Comparison of ENCODE assay signal across 15 cellular contexts in genomic region chr6:142823579-142823902, GRCh38.
DNase-seq lines count a peak whose midpoint lies in the region; ATAC-seq and TF ChIP-seq lines count a peak whose summit lies in the region.
"Had no signal": no experiment of that assay in that cellular context is flagged by ENCODE, and none has a peak within 500 bp of the region (broad histone marks: within the 10 kb centered on the region; RNA-seq: fewer than 3 reads in every experiment).

No MANE protein-coding gene starts in this region.

- H3K9me3 Mint-ChIP-seq in stimulated activated naive CD8-positive, alpha-beta T cell treated with anti-CD3 and anti-CD28 coated beads, Interleukin-15, Interleukin-2, amounts not matched to agents 100 ng/mL and 50 ng/mL, for 24 hours: no peaks in the 10 kb centered on the region
- no peaks in the 10 kb centered on the region for H3K9me3 Mint-ChIP-seq in stimulated activated naive CD8-positive, alpha-beta T cell treated with anti-CD3 and anti-CD28 coated beads, Interleukin-15, amount 100 ng/mL, for 72 hours
- H3K9me3 Mint-ChIP-seq in activated naive CD8-positive, alpha-beta T cell treated with anti-CD3 and anti-CD28 coated beads, Interleukin-2, amount 50 U/mL, for 24 hours: no peaks in the 10 kb centered on the region
- H3K9me3 Mint-ChIP-seq: GM23338 had no signal

- H3K4me3 ChIP-seq in NB4 (ENCODE audit: low read depth, low read length): peak overlapping the region; percentile 61
- H3K4me3 ChIP-seq: GM12878, GM23338 had no signal

- no peak overlapping the region for H3K4me3 Mint-ChIP-seq in stimulated activated naive CD8-positive, alpha-beta T cell treated with anti-CD3 and anti-CD28 coated beads, Interleukin-15, Interleukin-2, amounts not matched to agents 100 ng/mL and 50 ng/mL, for 24 hours
- H3K4me3 Mint-ChIP-seq in stimulated activated naive CD8-positive, alpha-beta T cell treated with anti-CD3 and anti-CD28 coated beads, Interleukin-15, amount 100 ng/mL, for 72 hours: peak overlapping the region in 1 of 2 donors; percentile 75
- no peak overlapping the region for H3K4me3 Mint-ChIP-seq in activated naive CD8-positive, alpha-beta T cell treated with anti-CD3 and anti-CD28 coated beads, Interleukin-2, amount 50 U/mL, for 24 hours
- H3K4me3 Mint-ChIP-seq: CD14-positive monocyte, GM23338 had no signal

- H3K4me1 Mint-ChIP-seq in stimulated activated naive CD8-positive, alpha-beta T cell treated with anti-CD3 and anti-CD28 coated beads, Interleukin-15, Interleukin-2, amounts not matched to agents 100 ng/mL and 50 ng/mL, for 24 hours (ENCODE audit: low read depth): peaks cover 81% of the 10 kb centered on the region
- H3K4me1 Mint-ChIP-seq in stimulated activated naive CD8-positive, alpha-beta T cell treated with anti-CD3 and anti-CD28 coated beads, Interleukin-15, amount 100 ng/mL, for 72 hours: peaks cover 76% of the 10 kb centered on the region
- peaks cover 81% of the 10 kb centered on the region for H3K4me1 Mint-ChIP-seq in activated naive CD8-positive, alpha-beta T cell treated with anti-CD3 and anti-CD28 coated beads, Interleukin-2, amount 50 U/mL, for 24 hours

- no peak for DNase-seq in stimulated activated naive CD8-positive, alpha-beta T cell treated with anti-CD3 and anti-CD28 coated beads, Interleukin-15, amount 100 ng/mL, for 72 hours
- no peak for DNase-seq in NB4 (ENCODE audit: low read depth)
- no peak for DNase-seq in activated naive CD8-positive, alpha-beta T cell treated with anti-CD3 and anti-CD28 coated beads, Interleukin-2, amount 50 U/mL, for 24 hours
- DNase-seq in SKM-1 treated with dmso at 0.1 percent for 144 hours (lab: John Stamatoyannopoulos, UW; ENCODE audit: unreplicated experiment): no peak
- no peak for DNase-seq in AML-193 (lab: John Stamatoyannopoulos, UW)
- DNase-seq: DMS153, NCI-H1417 treated with DMSO at 0.1 percent for 48 hours, NCI-H1930, NCI-H226, SHP77 treated with DMSO at 0.1 percent for 48 hours had no signal

- ATAC-seq in stimulated activated naive CD8-positive, alpha-beta T cell treated with anti-CD3 and anti-CD28 coated beads, Interleukin-15, amount 100 ng/mL, for 72 hours: no peak
- ATAC-seq in activated naive CD8-positive, alpha-beta T cell treated with anti-CD3 and anti-CD28 coated beads, Interleukin-2, amount 50 U/mL, for 24 hours: no peak
- no peak for ATAC-seq in GM21528 (IDR thresholded peaks at IDR 0.05; ENCODE audit: low FRiP score, unreplicated experiment)

- H3K36me3 Mint-ChIP-seq in stimulated activated naive CD8-positive, alpha-beta T cell treated with anti-CD3 and anti-CD28 coated beads, Interleukin-15, Interleukin-2, amounts not matched to agents 100 ng/mL and 50 ng/mL, for 24 hours (ENCODE audit: low read depth): peaks cover 34% of the 10 kb centered on the region
- H3K36me3 Mint-ChIP-seq in activated naive CD8-positive, alpha-beta T cell treated with anti-CD3 and anti-CD28 coated beads, Interleukin-2, amount 50 U/mL, for 24 hours (ENCODE audit: low read depth): peaks cover 16% of the 10 kb centered on the region

- no peak for TF ChIP-seq CTCF in NB4 (IDR thresholded peaks at IDR 0.05; ENCODE audit: low read depth, low read length)

- peak overlapping the region; percentile 90 for H3K27ac Mint-ChIP-seq in stimulated activated naive CD8-positive, alpha-beta T cell treated with anti-CD3 and anti-CD28 coated beads, Interleukin-15, Interleukin-2, amounts not matched to agents 100 ng/mL and 50 ng/mL, for 24 hours
- peak overlapping the region in 1 of 2 donors; percentile 98 for H3K27ac Mint-ChIP-seq in stimulated activated naive CD8-positive, alpha-beta T cell treated with anti-CD3 and anti-CD28 coated beads, Interleukin-15, amount 100 ng/mL, for 72 hours
- H3K27ac Mint-ChIP-seq in activated naive CD8-positive, alpha-beta T cell treated with anti-CD3 and anti-CD28 coated beads, Interleukin-2, amount 50 U/mL, for 24 hours: peak overlapping the region; percentile 95
- H3K27ac Mint-ChIP-seq: CD14-positive monocyte, GM23338 had no signal

- TF ChIP-seq POLR2A in NB4 (IDR thresholded peaks at IDR 0.05; ENCODE audit: extremely low read depth, insufficient read length): no peak

- H3K27me3 Mint-ChIP-seq in stimulated activated naive CD8-positive, alpha-beta T cell treated with anti-CD3 and anti-CD28 coated beads, Interleukin-15, Interleukin-2, amounts not matched to agents 100 ng/mL and 50 ng/mL, for 24 hours: peaks cover 4% of the 10 kb centered on the region
- H3K27me3 Mint-ChIP-seq in stimulated activated naive CD8-positive, alpha-beta T cell treated with anti-CD3 and anti-CD28 coated beads, Interleukin-15, amount 100 ng/mL, for 72 hours: no peaks in the 10 kb centered on the region
- H3K27me3 Mint-ChIP-seq in activated naive CD8-positive, alpha-beta T cell treated with anti-CD3 and anti-CD28 coated beads, Interleukin-2, amount 50 U/mL, for 24 hours: no peaks in the 10 kb centered on the region
